25 cellular contexts compared by ENCODE assay signal in genomic region chr2:64980192-64980591, GRCh38.
"Had no signal": no experiment of that assay in that cellular context is flagged by ENCODE, and none has a peak within 500 bp of the region (broad histone marks: within the 10 kb centered on the region; RNA-seq: fewer than 3 reads in every experiment).

No MANE protein-coding gene starts in this region.

- H3K27ac Mint-ChIP-seq: activated naive CD4-positive, alpha-beta T cell treated with anti-CD3 and anti-CD28 coated beads for 36 hours; activated naive CD8-positive, alpha-beta T cell treated with anti-CD3 and anti-CD28 coated beads, Interleukin-2, amount 10 ng/mL, durations not matched to agents 7 days and 5 days; nephron progenitor cell; stimulated activated effector memory CD8-positive, alpha-beta T cell treated with anti-CD3 and anti-CD28 coated beads, Interleukin-12 subunit alpha, Interleukin-12 subunit beta, amount 100 ng/mL, for 72 hours had no signal

- H3K4me3 ChIP-seq: colonic mucosa, dorsolateral prefrontal cortex, gastroesophageal sphincter, mucosa of descending colon, right lobe of liver, skin epidermis, stomach, suprapubic skin, tibial nerve had no signal

- ATAC-seq: gastroesophageal sphincter; left colon; mucosa of descending colon; stimulated activated effector memory CD8-positive, alpha-beta T cell treated with anti-CD3 and anti-CD28 coated beads, Interleukin-12 subunit alpha, Interleukin-12 subunit beta, amount 100 ng/mL, for 72 hours had no signal

- H3K36me3 Mint-ChIP-seq: stimulated activated effector memory CD8-positive, alpha-beta T cell treated with anti-CD3 and anti-CD28 coated beads, Interleukin-12 subunit alpha, Interleukin-12 subunit beta, amount 100 ng/mL, for 72 hours had no signal

- H3K9me3 ChIP-seq: colonic mucosa, gastroesophageal sphincter, mucosa of descending colon, right lobe of liver, stomach, suprapubic skin, tibial nerve had no signal

- H3K4me3 Mint-ChIP-seq: activated naive CD4-positive, alpha-beta T cell treated with anti-CD3 and anti-CD28 coated beads for 36 hours; activated naive CD8-positive, alpha-beta T cell treated with anti-CD3 and anti-CD28 coated beads, Interleukin-2, amount 10 ng/mL, durations not matched to agents 7 days and 5 days; nephron progenitor cell; stimulated activated effector memory CD8-positive, alpha-beta T cell treated with anti-CD3 and anti-CD28 coated beads, Interleukin-12 subunit alpha, Interleukin-12 subunit beta, amount 100 ng/mL, for 72 hours had no signal

- H3K9me3 Mint-ChIP-seq: activated naive CD4-positive, alpha-beta T cell treated with anti-CD3 and anti-CD28 coated beads for 36 hours; activated naive CD8-positive, alpha-beta T cell treated with anti-CD3 and anti-CD28 coated beads, Interleukin-2, amount 10 ng/mL, durations not matched to agents 7 days and 5 days; nephron progenitor cell; stimulated activated effector memory CD8-positive, alpha-beta T cell treated with anti-CD3 and anti-CD28 coated beads, Interleukin-12 subunit alpha, Interleukin-12 subunit beta, amount 100 ng/mL, for 72 hours had no signal

- H3K4me1 ChIP-seq: colonic mucosa had no signal

- H3K27ac ChIP-seq: colonic mucosa, dorsolateral prefrontal cortex, gastroesophageal sphincter, right lobe of liver, skin epidermis, stomach, suprapubic skin, tibial nerve, WERI-Rb-1 had no signal

- DNase-seq: activated CD4-positive, alpha-beta T cell treated with anti-CD3 and anti-CD28 coated beads for 1 hour; activated CD8-positive, alpha-beta memory T cell treated with anti-CD3 and anti-CD28 coated beads for 24 hours; activated CD8-positive, alpha-beta memory T cell treated with anti-CD3 and anti-CD28 coated beads, Interleukin-2, amount 50 U/mL, for 4 hours; activated effector memory CD4-positive, alpha-beta T cell treated with Interleukin-2 at 50 U/mL for 16 hours; activated naive CD4-positive, alpha-beta T cell treated with anti-CD3 and anti-CD28 coated beads for 36 hours; activated naive CD8-positive, alpha-beta T cell treated with anti-CD3 and anti-CD28 coated beads, Interleukin-2, amount 10 ng/mL, durations not matched to agents 7 days and 5 days; activated T-cell treated with anti-CD3 and anti-CD28 coated beads, Interleukin-2, amount 50 U/mL, for 48 hours; amniotic stem cell; colonic mucosa; dorsolateral prefrontal cortex; head of caudate nucleus; left colon; mesenchymal stem cell; mucosa of descending colon; nephron progenitor cell; nucleus accumbens; right lobe of liver; stimulated activated CD4-positive, alpha-beta T cell treated with anti-CD3 and anti-CD28 coated beads, Interleukin-2, amount 100 ng/mL, for 24 hours; stomach; WERI-Rb-1 had no signal

- H3K36me3 ChIP-seq: colonic mucosa, gastroesophageal sphincter, right lobe of liver, stomach, suprapubic skin, tibial nerve, WERI-Rb-1 had no signal

- H3K27me3 ChIP-seq: colonic mucosa, dorsolateral prefrontal cortex, gastroesophageal sphincter, right lobe of liver, stomach, suprapubic skin, tibial nerve had no signal
